Comparison of ENCODE assay signal across 9 cellular contexts in genomic region chr1:213122514-213122929, GRCh38.
DNase-seq lines count a peak whose midpoint lies in the region; ATAC-seq and TF ChIP-seq lines count a peak whose summit lies in the region.
"Had no signal": no experiment of that assay in that cellular context is flagged by ENCODE, and none has a peak within 500 bp of the region (broad histone marks: within the 10 kb centered on the region; RNA-seq: fewer than 3 reads in every experiment).

No MANE protein-coding gene starts in this region.

- H3K4me2 ChIP-seq in fibroblast of lung (ENCODE audit: extremely low read depth, insufficient read depth, low read length), result no peak overlapping the region

- DNase-seq in Caki2 (ENCODE audit: low read depth) (peak; percentile 32), LHCN-M2 (ENCODE audit: low read depth) (peak; percentile 58), RKO (ENCODE audit: low spot score) (peak; percentile 67), fibroblast of lung (ENCODE audit: low read depth in 2 of 2) (peak; percentile 41 to 83), gastrocnemius medialis (no peak), COLO668 (lab: John Stamatoyannopoulos, UW; ENCODE audit: unreplicated experiment) (no peak)

- in situ Hi-C loops in Caki2 (cut with HindIII; ENCODE audit: low pct_unique_long_range_greater_than_20kb, low sequenced_read_pairs) (no loop called here), gastrocnemius medialis (cut with MboI; ENCODE audit: low sequenced_read_pairs in 4 of 4) (no loop called here)

- H3K79me2 ChIP-seq in fibroblast of lung (ENCODE audit: control insufficient read depth, insufficient read depth, low read length), result no peaks in the 10 kb centered on the region

- TF ChIP-seq CTCF in fibroblast of lung (conservative IDR thresholded peaks at IDR 0.05 in 1 of 2, IDR thresholded peaks at IDR 0.05 in 1 of 2; ENCODE audit: low read depth in 1 of 2, low read length in 2 of 2), result peak in 1 of 2 donors; percentile 42
- peak; percentile 25 to 72 (median 31) for TF ChIP-seq CTCF in gastrocnemius medialis (IDR thresholded peaks at IDR 0.05 in 4 of 5, conservative IDR thresholded peaks at IDR 0.05 in 1 of 5)

- H3K27me3 ChIP-seq in fibroblast of lung (ENCODE audit: control insufficient read depth, insufficient read depth, low read length), result no peaks in the 10 kb centered on the region
- H3K27me3 ChIP-seq in gastrocnemius medialis, result no peaks in the 10 kb centered on the region

- ATAC-seq in gastrocnemius medialis (no peak), HG02840 (IDR thresholded peaks at IDR 0.05; ENCODE audit: low FRiP score, unreplicated experiment) (no peak), GM21737 (IDR thresholded peaks at IDR 0.05; ENCODE audit: unreplicated experiment) (no peak)

- intact Hi-C loops in gastrocnemius medialis (cut with DNase I; ENCODE audit: low total_unique reads), result loop anchor here (10.0 kb wide), 2 partner anchors 122 to 252 kb away; no protein-coding TSS in a partner anchor

- no peaks in the 10 kb centered on the region for H3K36me3 ChIP-seq in fibroblast of lung (ENCODE audit: control insufficient read depth, insufficient read depth, low read length)
- no peaks in the 10 kb centered on the region for H3K36me3 ChIP-seq in gastrocnemius medialis

- H3K9me3 ChIP-seq in fibroblast of lung (ENCODE audit: control insufficient read depth, insufficient read depth, low read depth, low read length), result no peaks in the 10 kb centered on the region
- H3K9me3 ChIP-seq in gastrocnemius medialis, result no peaks in the 10 kb centered on the region

- H3K27ac ChIP-seq in fibroblast of lung (ENCODE audit: insufficient read depth, low read length) (no peak overlapping the region), gastrocnemius medialis (no peak overlapping the region)

- H3K4me3 ChIP-seq in fibroblast of lung (replicated peaks in 1 of 4; ENCODE audit: control extremely low read depth in 1 of 4, insufficient read depth in 1 of 4, low read depth in 3 of 4, low read length in 4 of 4) (no peak overlapping the region), gastrocnemius medialis (no peak overlapping the region)
- H3K4me3 ChIP-seq: lung had no signal

- no peak overlapping the region for H3K9ac ChIP-seq in fibroblast of lung (ENCODE audit: insufficient read depth, low read length)

- H3K4me1 ChIP-seq in fibroblast of lung (ENCODE audit: control insufficient read depth, extremely low read depth, insufficient read depth, low read length) (peaks cover 4% of the 10 kb centered on the region), gastrocnemius medialis (peaks cover 0 to 8% of the 10 kb centered on the region in 2 donors)

- H2AFZ ChIP-seq in fibroblast of lung (ENCODE audit: low read length), result no peak overlapping the region

- H4K20me1 ChIP-seq in fibroblast of lung (ENCODE audit: control insufficient read depth, extremely low read depth, insufficient read depth, low read length), result peaks cover 3% of the 10 kb centered on the region

- TF ChIP-seq POLR2A in gastrocnemius medialis (IDR thresholded peaks at IDR 0.05), result no peak

Comparison
In these comparisons a context has a peak if more than half of its experiments do, and no peak if none do; other contexts are left out.
1. DNase-seq: peak in Caki2 (single experiment), LHCN-M2 (single experiment), RKO (single experiment) and fibroblast of lung (2 of 2); none in gastrocnemius medialis (0 of 2) and COLO668 (single experiment).